Comparison of ENCODE assay signal across 13 cellular contexts in genomic region chr1:54167422-54168139, GRCh38. TPM values are rescaled to one million over a fixed set of nuclear protein-coding genes. Genes with fewer than 3 reads are reported as not detected.
DNase-seq lines count a peak whose midpoint lies in the region; ATAC-seq, FAIRE-seq and TF ChIP-seq lines count a peak whose summit lies in the region.
"Had no signal": no experiment of that assay in that cellular context is flagged by ENCODE, and none has a peak within 500 bp of the region (broad histone marks: within the 10 kb centered on the region; RNA-seq: fewer than 3 reads in every experiment).

No MANE protein-coding gene starts in this region.

- peak; percentile 70 for FAIRE-seq in H54 (lab: Jason Lieb, UNC)

- DNase-seq in H54 (ENCODE audit: insufficient read length, low spot score) (peak; percentile 76), RPMI7951 (ENCODE audit: low read depth) (peak; percentile 46), putamen (ENCODE audit: low spot score) (peak; percentile 11), DMS 273 (lab: John Stamatoyannopoulos, UW; ENCODE audit: unreplicated experiment) (no peak), NCI-H446 treated with DMSO at 0.1 percent for 48 hours (lab: John Stamatoyannopoulos, UW) (no peak)
- DNase-seq: activated naive CD4-positive, alpha-beta T cell; NCI-H2029 treated with DMSO at 0.1 percent for 48 hours; stomach had no signal

- ATAC-seq in esophagus mucosa (peak; percentile 94), HG03175 (IDR thresholded peaks at IDR 0.05; ENCODE audit: unreplicated experiment) (no peak), HG03432 (IDR thresholded peaks at IDR 0.05; ENCODE audit: unreplicated experiment) (no peak)

- no peak for TF ChIP-seq POLR2A in H54 (IDR thresholded peaks at IDR 0.05; ENCODE audit: low read depth, low read length)

RNA-seq across cellular contexts. Expression of gene CDCP2, which starts 14.8 kb away (rescaled TPM):
- not detected in 2 replicates for total RNA-seq in RPMI7951 (2014; rRNA removed; shearing (Covaris generic))
- total RNA-seq in esophagus mucosa, result not detected
- total RNA-seq: cardiac septum, epithelial cell of proximal tubule had no signal

RNA-seq across cellular contexts. Expression of gene CYB5RL, which starts 32.2 kb away (rescaled TPM):
- 5.4 and 5.8 TPM in 2 replicates for total RNA-seq in RPMI7951 (2014; rRNA removed; shearing (Covaris generic))
- 2.9 TPM for total RNA-seq in esophagus mucosa

RNA-seq across cellular contexts. Expression of gene MRPL37, which starts 32.4 kb away (rescaled TPM):
- 144 TPM in 2 replicates for total RNA-seq in RPMI7951 (2014; rRNA removed; shearing (Covaris generic))
- total RNA-seq in esophagus mucosa, result 86.1 TPM

Comparison
In these comparisons a context has a peak if more than half of its experiments do, and no peak if none do; other contexts are left out.
1. DNase-seq: peak in H54 (single experiment), RPMI7951 (single experiment) and putamen (single experiment); none in DMS 273 (single experiment) and NCI-H446 treated with DMSO at 0.1 percent for 48 hours (single experiment).